ENCODE assay signal across 14 cellular contexts in the genomic region with DNA sequence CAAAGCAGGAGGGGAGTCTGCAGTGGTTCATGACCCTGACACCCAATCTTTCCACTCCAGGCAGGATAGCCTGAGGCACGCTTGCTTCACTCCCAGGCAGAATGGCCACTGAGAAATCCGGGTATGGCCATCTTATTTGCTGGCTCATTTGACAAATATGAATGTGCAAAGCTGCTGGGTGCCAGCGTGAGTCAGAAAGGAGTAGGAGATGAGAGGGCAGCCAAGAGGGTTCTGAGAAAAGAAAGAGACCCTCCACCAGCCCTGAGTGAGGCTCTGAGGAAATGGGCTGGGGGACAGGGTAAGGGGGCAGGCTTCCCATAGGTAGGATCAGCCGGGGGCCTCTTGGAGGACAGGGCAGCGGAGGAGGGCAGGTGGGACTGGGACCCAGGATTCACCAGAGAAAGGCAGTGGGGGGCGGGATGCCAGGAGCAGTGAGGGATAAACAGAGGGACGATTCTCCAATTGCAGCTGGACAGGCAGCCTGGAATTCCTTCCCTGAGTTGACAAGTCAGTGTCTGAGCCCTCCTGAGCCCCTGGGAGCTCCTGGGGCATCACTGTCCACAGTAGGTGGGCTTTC. TPM values are rescaled to one million over a fixed set of nuclear protein-coding genes. Genes with fewer than 3 reads are reported as not detected.
DNase-seq lines count a peak whose midpoint lies in the region; ATAC-seq and TF ChIP-seq lines count a peak whose summit lies in the region.
"Had no signal": no experiment of that assay in that cellular context is flagged by ENCODE, and none has a peak within 500 bp of the region (broad histone marks: within the 10 kb centered on the region; RNA-seq: fewer than 3 reads in every experiment).

No MANE protein-coding gene starts in this region.

- peak overlapping the region; percentile 85 for H3K27ac ChIP-seq in PC-3 (ENCODE audit: low read length)
- H3K27ac ChIP-seq in epithelial cell of prostate = peak overlapping the region; percentile 63

- no peaks in the 10 kb centered on the region for H3K36me3 ChIP-seq in PC-3 (ENCODE audit: low read depth, low read length)

- H3K4me3 ChIP-seq in PC-3 (ENCODE audit: low read length) = peak overlapping the region; percentile 44; the same call in 1 of the 2 replicates

- CTCF ChIA-PET in PC-3 (lab: Charles Lee) = no interaction called here

- H3K4me1 Mint-ChIP-seq in osteocyte (ENCODE audit: unreplicated experiment) = peaks cover 71% of the 10 kb centered on the region

- H3K9ac ChIP-seq in PC-3 (ENCODE audit: low read length) = peak overlapping the region; percentile 31

- H3K27ac Mint-ChIP-seq in osteocyte (ENCODE audit: unreplicated experiment) = peak overlapping the region; percentile 93
- H3K27ac Mint-ChIP-seq: CD4-positive, alpha-beta T cell had no signal

- H3K9me3 Mint-ChIP-seq in osteocyte (ENCODE audit: unreplicated experiment) = no peaks in the 10 kb centered on the region
- H3K9me3 Mint-ChIP-seq: CD4-positive, alpha-beta T cell had no signal

- no peaks in the 10 kb centered on the region for H3K9me2 ChIP-seq in PC-3 (replicated peaks; ENCODE audit: low read length)

- H3K4me3 Mint-ChIP-seq in osteocyte (ENCODE audit: unreplicated experiment) = no peak overlapping the region
- H3K4me3 Mint-ChIP-seq: CD4-positive, alpha-beta T cell had no signal

- DNase-seq in AG08396 (ENCODE audit: low spot score) = peak; percentile 87
- DNase-seq in PC-3 = peak; percentile 90
- DNase-seq in epithelial cell of prostate (ENCODE audit: low read depth, low spot score) = peak; percentile 55
- peak; percentile 87 for DNase-seq in osteocyte (ENCODE audit: extremely low spot score, unreplicated experiment)
- DNase-seq in T-helper 1 cell = no peak
- DNase-seq in activated T-cell treated with anti-CD3 and anti-CD28 coated beads, Interleukin-2, amount 50 U/mL, for 48 hours = no peak
- DNase-seq: activated gamma-delta T cell treated with Interleukin-2 at 50 U/mL for 16 hours; CD4-positive, alpha-beta T cell; effector memory CD4-positive, alpha-beta T cell; NK-92 treated with Interleukin-12 subunit alpha and Interleukin-12 subunit beta, amount 100 ng/mL, for 24 hours; small intestine; stimulated activated naive CD8-positive, alpha-beta T cell treated with anti-CD3 and anti-CD28 coated beads, Interleukin-15, Interleukin-2, amounts not matched to agents 100 U/mL and 50 U/mL, for 24 hours had no signal

- BruUV-seq in PC-3 (replicated peaks; lab: Mats Ljungman, UMichigan) = no TSS peak

- H3K36me3 Mint-ChIP-seq in osteocyte (ENCODE audit: unreplicated experiment) = no peaks in the 10 kb centered on the region

- H3K27me3 ChIP-seq in PC-3 (ENCODE audit: low read length) = no peaks in the 10 kb centered on the region

- ATAC-seq in PC-3 (peak; percentile 81), GM21825 (IDR thresholded peaks at IDR 0.05; ENCODE audit: unreplicated experiment) (no peak), HG02610 (IDR thresholded peaks at IDR 0.05; ENCODE audit: unreplicated experiment) (no peak)
- ATAC-seq: stimulated activated naive CD8-positive, alpha-beta T cell treated with anti-CD3 and anti-CD28 coated beads, Interleukin-15, Interleukin-2, amounts not matched to agents 100 U/mL and 50 U/mL, for 24 hours had no signal

- H3K79me2 ChIP-seq in PC-3 (ENCODE audit: low read length) = peaks cover 57% of the 10 kb centered on the region

- H3K27me3 Mint-ChIP-seq in osteocyte (ENCODE audit: unreplicated experiment) = no peaks in the 10 kb centered on the region

- POLR2A ChIA-PET in PC-3 (lab: Charles Lee; ENCODE audit: unreplicated experiment) = no interaction called here

- H2AFZ ChIP-seq in PC-3 (ENCODE audit: low read length) = peak overlapping the region; percentile 56; the same call in 1 of the 2 replicates

- intact Hi-C loops in PC-3 (cut with micrococcal nuclease) = no loop called here

- peaks cover 38% of the 10 kb centered on the region for H3K4me1 ChIP-seq in PC-3 (ENCODE audit: insufficient read depth, low read length)

- no peaks in the 10 kb centered on the region for H3K9me3 ChIP-seq in PC-3 (ENCODE audit: low read length)

- H3K4me2 ChIP-seq in PC-3 (ENCODE audit: low read length) = peak overlapping the region; percentile 74

- H3F3A ChIP-seq in PC-3 (ENCODE audit: low read length, unreplicated experiment) = no peaks in the 10 kb centered on the region

- TF ChIP-seq CTCF in PC-3 (conservative IDR thresholded peaks at IDR 0.05; ENCODE audit: low read depth, low read length) (no peak), osteocyte (IDR thresholded peaks at IDR 0.05) (no peak)

- H4K20me1 ChIP-seq in PC-3 (ENCODE audit: low read length) = no peaks in the 10 kb centered on the region

RNA-seq across cellular contexts. Expression of a gene that starts 15.2 kb away (rescaled TPM):
- total RNA-seq in PC-3 (2014; rRNA removed) (210 and 248 TPM in 2 replicates), osteocyte (87.9 and 93.4 TPM in 2 replicates)
- total RNA-seq: CD4-positive, alpha-beta T cell had no signal

Comparison
In these comparisons a context has a peak if more than half of its experiments do, and no peak if none do; other contexts are left out.
1. DNase-seq: peak in AG08396 (single experiment), PC-3 (single experiment), epithelial cell of prostate (single experiment) and osteocyte (single experiment); none in T-helper 1 cell (0 of 5) and activated T-cell treated with anti-CD3 and anti-CD28 coated beads, Interleukin-2, amount 50 U/mL, for 48 hours (0 of 2).